ENCODE assay signal across 17 cellular contexts in genomic region chr3:195131149-195131548, GRCh38.
"Had no signal": no experiment of that assay in that cellular context is flagged by ENCODE, and none has a peak within 500 bp of the region (broad histone marks: within the 10 kb centered on the region; RNA-seq: fewer than 3 reads in every experiment).

No MANE protein-coding gene starts in this region.

- H3K4me3 Mint-ChIP-seq: activated CD8-positive, alpha-beta memory T cell treated with anti-CD3 and anti-CD28 coated beads, Interleukin-2, amount 10 ng/mL, durations not matched to agents 7 days and 5 days; activated naive CD8-positive, alpha-beta T cell treated with anti-CD3 and anti-CD28 coated beads, Interleukin-2, amount 10 ng/mL, durations not matched to agents 7 days and 5 days; activated T-cell treated with anti-CD3 and anti-CD28 coated beads, Interleukin-2, amount 50 U/mL, for 24 hours had no signal

- H3K4me1 ChIP-seq: colonic mucosa, upper lobe of left lung had no signal

- H3K9me3 Mint-ChIP-seq: activated T-cell treated with anti-CD3 and anti-CD28 coated beads, Interleukin-2, amount 50 U/mL, for 24 hours had no signal

- H3K4me3 ChIP-seq: colonic mucosa, upper lobe of left lung had no signal

- H3K9me3 ChIP-seq: colonic mucosa, SK-N-SH, upper lobe of left lung had no signal

- H3K27ac ChIP-seq: colonic mucosa, upper lobe of left lung had no signal

- DNase-seq: activated CD4-positive, alpha-beta T cell treated with anti-CD3 and anti-CD28 coated beads, Interleukin-2, amount 50 U/mL, for 4 hours; activated CD4-positive, CD25-positive, alpha-beta regulatory T cell; activated CD8-positive, alpha-beta memory T cell treated with anti-CD3 and anti-CD28 coated beads, Interleukin-2, amount 10 ng/mL, durations not matched to agents 7 days and 5 days; activated gamma-delta T cell; activated naive CD8-positive, alpha-beta T cell treated with anti-CD3 and anti-CD28 coated beads, Interleukin-2, amount 10 ng/mL, durations not matched to agents 7 days and 5 days; activated T-cell treated with anti-CD3 and anti-CD28 coated beads, Interleukin-2, amount 50 U/mL, for 24 hours; aorta; colonic mucosa; hippocampal formation; midbrain; posterior cingulate gyrus; SK-N-SH; stimulated activated CD4-positive, alpha-beta T cell treated with anti-CD3 and anti-CD28 coated beads, Interleukin-1b, Interleukin-23, amount 100 ng/mL, for 48 hours; stimulated activated naive CD4-positive, alpha-beta T cell; substantia nigra; T-helper 1 cell; upper lobe of left lung had no signal

- H3K27me3 Mint-ChIP-seq: activated CD8-positive, alpha-beta memory T cell treated with anti-CD3 and anti-CD28 coated beads, Interleukin-2, amount 10 ng/mL, durations not matched to agents 7 days and 5 days; activated naive CD8-positive, alpha-beta T cell treated with anti-CD3 and anti-CD28 coated beads, Interleukin-2, amount 10 ng/mL, durations not matched to agents 7 days and 5 days; activated T-cell treated with anti-CD3 and anti-CD28 coated beads, Interleukin-2, amount 50 U/mL, for 24 hours had no signal

- ATAC-seq: activated CD8-positive, alpha-beta memory T cell treated with anti-CD3 and anti-CD28 coated beads, Interleukin-2, amount 10 ng/mL, durations not matched to agents 7 days and 5 days had no signal

- H3K36me3 ChIP-seq: colonic mucosa, upper lobe of left lung had no signal

- H3K27me3 ChIP-seq: colonic mucosa, upper lobe of left lung had no signal

- H3K27ac Mint-ChIP-seq: activated CD8-positive, alpha-beta memory T cell treated with anti-CD3 and anti-CD28 coated beads, Interleukin-2, amount 10 ng/mL, durations not matched to agents 7 days and 5 days; activated T-cell treated with anti-CD3 and anti-CD28 coated beads, Interleukin-2, amount 50 U/mL, for 24 hours had no signal

- H3K36me3 Mint-ChIP-seq: activated CD8-positive, alpha-beta memory T cell treated with anti-CD3 and anti-CD28 coated beads, Interleukin-2, amount 10 ng/mL, durations not matched to agents 7 days and 5 days had no signal
